In genomic region chr21:30463713-30464112, GRCh38 we compare ENCODE assay signal across 12 cellular contexts. TPM values are rescaled to one million over a fixed set of nuclear protein-coding genes. Genes with fewer than 3 reads are reported as not detected.
DNase-seq lines count a peak whose midpoint lies in the region; ATAC-seq and TF ChIP-seq lines count a peak whose summit lies in the region.
"Had no signal": no experiment of that assay in that cellular context is flagged by ENCODE, and none has a peak within 500 bp of the region (broad histone marks: within the 10 kb centered on the region; RNA-seq: fewer than 3 reads in every experiment).

No MANE protein-coding gene starts in this region.

- BruUV-seq in PC-9 (replicated peaks; lab: Mats Ljungman, UMichigan), result no TSS peak

- CTCF ChIA-PET in PC-9 (lab: Charles Lee), result no interaction called here

- H3K9me3 ChIP-seq in PC-9 (ENCODE audit: insufficient read depth, low read depth), result no peaks in the 10 kb centered on the region
- H3K9me3 ChIP-seq: uterus had no signal

- H3K27ac ChIP-seq in PC-9, result no peak overlapping the region
- H3K27ac ChIP-seq: uterus had no signal

- peak; percentile 31 for ATAC-seq in esophagus mucosa
- no peak for ATAC-seq in HG02678 (IDR thresholded peaks at IDR 0.05; ENCODE audit: unreplicated experiment)
- ATAC-seq in HG03565 (IDR thresholded peaks at IDR 0.05; ENCODE audit: unreplicated experiment), result no peak
- ATAC-seq in GM21390 (IDR thresholded peaks at IDR 0.05; ENCODE audit: unreplicated experiment), result no peak
- ATAC-seq: activated CD4-positive, CD25-positive, alpha-beta regulatory T cell treated with anti-CD3 and anti-CD28 coated beads, Interleukin-2, amount 50 U/mL, for 24 hours had no signal

- intact Hi-C loops in PC-9 (cut with micrococcal nuclease; ENCODE audit: unreplicated experiment), result no loop called here

- DNase-seq in A172 (ENCODE audit: low spot score) (peak; percentile 4), H7 (peak; percentile 23), PC-9 (no peak), NCI-H2196 treated with DMSO at 0.1 percent for 48 hours (lab: John Stamatoyannopoulos, UW; ENCODE audit: unreplicated experiment) (no peak)
- DNase-seq: C1 segment of cervical spinal cord, uterus had no signal

- H3K79me2 ChIP-seq in PC-9 (ENCODE audit: low read depth), result no peaks in the 10 kb centered on the region

- no peaks in the 10 kb centered on the region for H3F3A ChIP-seq in PC-9 (ENCODE audit: insufficient read depth, low read depth)

- H4K20me1 ChIP-seq in PC-9 (ENCODE audit: insufficient read depth), result no peaks in the 10 kb centered on the region

- no peaks in the 10 kb centered on the region for H3K36me3 ChIP-seq in H7 (replicated peaks; ENCODE audit: control insufficient read depth, insufficient read depth, low read length)
- no peaks in the 10 kb centered on the region for H3K36me3 ChIP-seq in PC-9 (ENCODE audit: low read depth)
- H3K36me3 ChIP-seq: uterus had no signal

- no peaks in the 10 kb centered on the region for H3K4me1 ChIP-seq in PC-9 (replicated peaks; ENCODE audit: insufficient read depth)
- H3K4me1 ChIP-seq: uterus had no signal

- H3K4me3 ChIP-seq in H7 (ENCODE audit: insufficient read depth, low read depth, low read length), result no peak overlapping the region
- H3K4me3 ChIP-seq in PC-9, result no peak overlapping the region
- H3K4me3 ChIP-seq: uterus had no signal

- no peaks in the 10 kb centered on the region for H3K9me2 ChIP-seq in PC-9 (ENCODE audit: insufficient read depth)

- no peak overlapping the region for H3K4me2 ChIP-seq in PC-9

- TF ChIP-seq CTCF in PC-9 (conservative IDR thresholded peaks at IDR 0.05), result peak; percentile 48

- H2AFZ ChIP-seq in PC-9, result no peak overlapping the region

- POLR2A ChIA-PET in PC-9 (lab: Charles Lee; ENCODE audit: unreplicated experiment), result no interaction called here

- H3K27me3 ChIP-seq in H7 (ENCODE audit: control insufficient read depth, insufficient read depth, low read length) (no peaks in the 10 kb centered on the region), PC-9 (ENCODE audit: insufficient read depth, low read depth) (no peaks in the 10 kb centered on the region)
- H3K27me3 ChIP-seq: uterus had no signal

RNA-seq across cellular contexts. Expression of gene KRTAP19-1, which starts 16.5 kb away (rescaled TPM):
- not detected in 2 replicates for total RNA-seq in A172 (2014; rRNA removed; shearing (Covaris generic))
- not detected in 2 replicates for total RNA-seq in H7 (2014; rRNA removed; shearing (Covaris generic))
- total RNA-seq in PC-9 (2021), result not detected in 2 replicates
- not detected for total RNA-seq in esophagus mucosa
- total RNA-seq: fibroblast of villous mesenchyme, uterus had no signal

RNA-seq across cellular contexts. Expression of gene KRTAP19-2, which starts 23.5 kb away (rescaled TPM):
- total RNA-seq in A172 (2014; rRNA removed; shearing (Covaris generic)), result not detected in 2 replicates
- total RNA-seq in H7 (2014; rRNA removed; shearing (Covaris generic)), result not detected in 2 replicates
- total RNA-seq in PC-9 (2021) (not detected in 2 replicates), esophagus mucosa (not detected)
- total RNA-seq: fibroblast of villous mesenchyme, uterus had no signal

RNA-seq across cellular contexts. Expression of gene KRTAP15-1, which starts 23.6 kb away (rescaled TPM):
- not detected in 2 replicates for total RNA-seq in A172 (2014; rRNA removed; shearing (Covaris generic))
- not detected in 2 replicates for total RNA-seq in H7 (2014; rRNA removed; shearing (Covaris generic))
- total RNA-seq in PC-9 (2021) (not detected in 2 replicates), esophagus mucosa (not detected)
- total RNA-seq: fibroblast of villous mesenchyme, uterus had no signal

RNA-seq across cellular contexts. Expression of gene KRTAP19-3, which starts 28.1 kb away (rescaled TPM):
- not detected in 2 replicates for total RNA-seq in A172 (2014; rRNA removed; shearing (Covaris generic))
- total RNA-seq in H7 (2014; rRNA removed; shearing (Covaris generic)), result not detected in 2 replicates
- total RNA-seq in PC-9 (2021), result not detected in 2 replicates
- not detected for total RNA-seq in esophagus mucosa
- total RNA-seq: fibroblast of villous mesenchyme, uterus had no signal

RNA-seq across cellular contexts. Expression of gene KRTAP19-4, which starts 33.3 kb away (rescaled TPM):
- not detected in 2 replicates for total RNA-seq in A172 (2014; rRNA removed; shearing (Covaris generic))
- total RNA-seq in H7 (2014; rRNA removed; shearing (Covaris generic)), result not detected in 2 replicates
- total RNA-seq in PC-9 (2021) (not detected in 2 replicates), esophagus mucosa (not detected)
- total RNA-seq: fibroblast of villous mesenchyme, uterus had no signal

Comparison
In these comparisons a context has a peak if more than half of its experiments do, and no peak if none do; other contexts are left out.
1. DNase-seq: peak in A172 (single experiment) and H7 (single experiment); none in PC-9 (0 of 2) and NCI-H2196 treated with DMSO at 0.1 percent for 48 hours (single experiment).